ENCODE assay signal across 18 cellular contexts in genomic region chr4:169267070-169267469, GRCh38. TPM values are rescaled to one million over a fixed set of nuclear protein-coding genes. Genes with fewer than 3 reads are reported as not detected.
DNase-seq lines count a peak whose midpoint lies in the region; ATAC-seq, FAIRE-seq and TF ChIP-seq lines count a peak whose summit lies in the region.
"Had no signal": no experiment of that assay in that cellular context is flagged by ENCODE, and none has a peak within 500 bp of the region (broad histone marks: within the 10 kb centered on the region; RNA-seq: fewer than 3 reads in every experiment).

No MANE protein-coding gene starts in this region.

- no peak overlapping the region for H3K4me3 Mint-ChIP-seq in natural killer cell treated with Interleukin-12 subunit alpha and Interleukin-12 subunit beta and Interleukin-15 and Interleukin-18, amount 100 ng/mL, for 72 hours
- H3K4me3 Mint-ChIP-seq: naive thymus-derived CD8-positive, alpha-beta T cell; stimulated activated naive CD8-positive, alpha-beta T cell treated with anti-CD3 and anti-CD28 coated beads, Interleukin-15, amount 100 ng/mL, for 72 hours had no signal

- no peaks in the 10 kb centered on the region for H3K27me3 ChIP-seq in SK-N-SH (ENCODE audit: insufficient read depth)
- H3K27me3 ChIP-seq in mammary epithelial cell (ENCODE audit: insufficient read depth, low read length), result no peaks in the 10 kb centered on the region
- no peaks in the 10 kb centered on the region for H3K27me3 ChIP-seq in upper lobe of right lung
- H3K27me3 ChIP-seq: gastroesophageal sphincter had no signal

- H3K36me3 ChIP-seq in SK-N-SH (replicated peaks in 1 of 2; ENCODE audit: control insufficient read depth in 1 of 2, insufficient read depth in 2 of 2, low read length in 1 of 2), result peaks cover 36 to 56% of the 10 kb centered on the region in 2 experiments
- H3K36me3 ChIP-seq in mammary epithelial cell (ENCODE audit: insufficient read depth, low read length), result peaks cover 2% of the 10 kb centered on the region
- H3K36me3 ChIP-seq in kidney (ENCODE audit: control insufficient read depth in 1 of 2, insufficient read depth in 2 of 2, low read length in 2 of 2), result peaks cover 0 to 7% of the 10 kb centered on the region in 2 donors
- no peaks in the 10 kb centered on the region for H3K36me3 ChIP-seq in upper lobe of right lung
- H3K36me3 ChIP-seq: gastroesophageal sphincter had no signal

- CTCF ChIA-PET in SK-N-SH (lab: Yijun Ruan, JAX) (interaction anchor here (0.7 kb wide), 1 partner anchor 230 kb away, joined by 3 read pairs; no protein-coding TSS in a partner anchor), mammary epithelial cell (lab: Charles Lee; ENCODE audit: low non-redundant PET) (no interaction called here)

- H3K4me2 ChIP-seq in SK-N-SH, result peak overlapping the region; percentile 93
- peak overlapping the region; percentile 65 for H3K4me2 ChIP-seq in mammary epithelial cell (ENCODE audit: insufficient read depth, low read depth, low read length)

- 81% methylated on average over 1 of the region's 1 CpG for WGBS in SK-N-SH (ENCODE audit: low lambda C conversion rate)
- WGBS in mammary epithelial cell (ENCODE audit: low coverage, missing lambda C conversion rate), result 44% methylated on average over 1 of the region's 1 CpG

- TF ChIP-seq EP300 in SK-N-SH (IDR thresholded peaks at IDR 0.05; ENCODE audit: borderline replicate concordance in 1 of 2, low read depth in 1 of 2, low read length in 1 of 2), result no peak

- H3K4me1 ChIP-seq in SK-N-SH (ENCODE audit: control insufficient read depth in 1 of 2, insufficient read depth in 2 of 2, low read depth in 1 of 2, low read length in 1 of 2) (peaks cover 8 to 9% of the 10 kb centered on the region in 2 experiments; a peak in 3 of 4 replicates), mammary epithelial cell (ENCODE audit: insufficient read depth, low read length) (peaks cover 20% of the 10 kb centered on the region), kidney (ENCODE audit: control insufficient read depth in 1 of 2, insufficient read depth in 1 of 2, low read depth in 1 of 2, low read length in 2 of 2) (peaks cover 5 to 26% of the 10 kb centered on the region in 2 donors), upper lobe of right lung (peaks cover 33% of the 10 kb centered on the region)

- H3K4me3 ChIP-seq in SK-N-SH (ENCODE audit: low read depth in 2 of 2, low read length in 1 of 2) (peak overlapping the region; percentile 50 to 90; a peak in 3 of 4 replicates), mammary epithelial cell (replicated peaks in 1 of 3; ENCODE audit: insufficient read depth in 1 of 3, low read depth in 2 of 3, low read length in 3 of 3) (peak overlapping the region in 2 of 3 experiments; percentile 4 to 8), kidney (ENCODE audit: low read length in 2 of 2) (peak overlapping the region; percentile 42 to 43), upper lobe of right lung (peak overlapping the region; percentile 12)
- H3K4me3 ChIP-seq: gastroesophageal sphincter had no signal

- H3K79me2 ChIP-seq in SK-N-SH (ENCODE audit: insufficient read depth), result peaks cover 93% of the 10 kb centered on the region
- H3K79me2 ChIP-seq in mammary epithelial cell (ENCODE audit: insufficient read depth, low read length), result peaks cover 86% of the 10 kb centered on the region

- no peaks in the 10 kb centered on the region for H3K36me3 Mint-ChIP-seq in natural killer cell treated with Interleukin-12 subunit alpha and Interleukin-12 subunit beta and Interleukin-15 and Interleukin-18, amount 100 ng/mL, for 72 hours

- TF ChIP-seq CTCF in SK-N-SH (IDR thresholded peaks at IDR 0.05), result no peak
- TF ChIP-seq CTCF in mammary epithelial cell (conservative IDR thresholded peaks at IDR 0.05 in 1 of 2, IDR thresholded peaks at IDR 0.05 in 1 of 2; ENCODE audit: extremely low read depth in 1 of 2, insufficient read depth in 1 of 2, low read depth in 1 of 2, low read length in 2 of 2), result no peak
- TF ChIP-seq CTCF in kidney (IDR thresholded peaks at IDR 0.05; ENCODE audit: borderline replicate concordance, extremely low read depth, insufficient read depth), result no peak
- no peak for TF ChIP-seq CTCF in upper lobe of right lung (IDR thresholded peaks at IDR 0.05)

- peaks cover 19 to 49% of the 10 kb centered on the region in 2 donors for H3K27me3 Mint-ChIP-seq in natural killer cell treated with Interleukin-12 subunit alpha and Interleukin-12 subunit beta and Interleukin-15 and Interleukin-18, amount 100 ng/mL, for 72 hours

- peak overlapping the region in 1 of 2 experiments; percentile 94; a peak in 3 of 4 replicates for H3K27ac ChIP-seq in SK-N-SH (ENCODE audit: low read depth in 2 of 2, low read length in 1 of 2)
- H3K27ac ChIP-seq in mammary epithelial cell (ENCODE audit: insufficient read depth, low read depth, low read length), result no peak overlapping the region
- peak overlapping the region in 1 of 2 donors; percentile 36 for H3K27ac ChIP-seq in kidney (ENCODE audit: low read depth in 2 of 2, low read length in 2 of 2)
- H3K27ac ChIP-seq in upper lobe of right lung, result peak overlapping the region; percentile 49
- H3K27ac ChIP-seq: 22Rv1, gastroesophageal sphincter had no signal

- H3K9me3 ChIP-seq in SK-N-SH, result no peaks in the 10 kb centered on the region
- no peaks in the 10 kb centered on the region for H3K9me3 ChIP-seq in mammary epithelial cell (replicated peaks; ENCODE audit: insufficient read depth, low read length)
- no peaks in the 10 kb centered on the region for H3K9me3 ChIP-seq in kidney (ENCODE audit: control insufficient read depth in 1 of 2, low read length in 2 of 2)
- H3K9me3 ChIP-seq in upper lobe of right lung, result no peaks in the 10 kb centered on the region
- H3K9me3 ChIP-seq: gastroesophageal sphincter had no signal

- no peak for DNase-seq in SK-N-SH
- DNase-seq in mammary epithelial cell, result no peak
- no peak for DNase-seq in kidney
- DNase-seq in upper lobe of right lung, result no peak
- no peak for DNase-seq in natural killer cell treated with Interleukin-12 subunit alpha and Interleukin-12 subunit beta and Interleukin-15 and Interleukin-18, amount 100 ng/mL, for 72 hours (ENCODE audit: low spot score)
- DNase-seq: cortex of kidney; HCEC 1CT; left colon; naive thymus-derived CD8-positive, alpha-beta T cell; NCI-H1105; stimulated activated naive CD8-positive, alpha-beta T cell treated with anti-CD3 and anti-CD28 coated beads, Interleukin-15, amount 100 ng/mL, for 72 hours had no signal

- no peak for TF ChIP-seq RAD21 in SK-N-SH (IDR thresholded peaks at IDR 0.05; ENCODE audit: low read length)

- H3K9me3 Mint-ChIP-seq in natural killer cell treated with Interleukin-12 subunit alpha and Interleukin-12 subunit beta and Interleukin-15 and Interleukin-18, amount 100 ng/mL, for 72 hours, result no peaks in the 10 kb centered on the region
- H3K9me3 Mint-ChIP-seq: stimulated activated naive CD8-positive, alpha-beta T cell treated with anti-CD3 and anti-CD28 coated beads, Interleukin-15, amount 100 ng/mL, for 72 hours had no signal

- no peak for FAIRE-seq in kidney (lab: Jason Lieb, UNC)
- FAIRE-seq: GM18507 had no signal

- no TSS peak for BruUV-seq in mammary epithelial cell (replicated peaks; lab: Mats Ljungman, UMichigan)

- peak overlapping the region; percentile 36; the same call in 1 of the 2 replicates for H3K9ac ChIP-seq in SK-N-SH
- H3K9ac ChIP-seq in mammary epithelial cell (ENCODE audit: insufficient read depth, low read length), result no peak overlapping the region
- no peak overlapping the region for H3K9ac ChIP-seq in kidney (ENCODE audit: low read length in 2 of 2)

- ATAC-seq in SK-N-SH treated with all-trans-retinoic acid at 6 μM for 48 hours, result no peak
- ATAC-seq in upper lobe of right lung, result no peak
- ATAC-seq in GM19455 (IDR thresholded peaks at IDR 0.05; ENCODE audit: unreplicated experiment), result no peak
- ATAC-seq in GM21737 (IDR thresholded peaks at IDR 0.05; ENCODE audit: unreplicated experiment), result no peak
- no peak for ATAC-seq in natural killer cell treated with Interleukin-12 subunit alpha and Interleukin-12 subunit beta and Interleukin-15 and Interleukin-18, amount 100 ng/mL, for 72 hours
- ATAC-seq: gastroesophageal sphincter; left colon; naive thymus-derived CD8-positive, alpha-beta T cell; stimulated activated naive CD8-positive, alpha-beta T cell treated with anti-CD3 and anti-CD28 coated beads, Interleukin-15, amount 100 ng/mL, for 72 hours had no signal

- H3K9me2 ChIP-seq in SK-N-SH, result no peaks in the 10 kb centered on the region

- peaks cover 0 to 3% of the 10 kb centered on the region in 2 donors for H3K4me1 Mint-ChIP-seq in natural killer cell treated with Interleukin-12 subunit alpha and Interleukin-12 subunit beta and Interleukin-15 and Interleukin-18, amount 100 ng/mL, for 72 hours (ENCODE audit: low read depth in 2 of 2)

- no peak overlapping the region for H2AFZ ChIP-seq in SK-N-SH (ENCODE audit: low read depth)
- no peak overlapping the region for H2AFZ ChIP-seq in mammary epithelial cell (ENCODE audit: low read depth, low read length)

- intact Hi-C loops in mammary epithelial cell (cut with micrococcal nuclease) (no loop called here), kidney (cut with DNase I) (no loop called here), upper lobe of right lung (cut with DNase I) (no loop called here)

- POLR2A ChIA-PET in SK-N-SH (lab: Yijun Ruan, JAX), result no interaction called here

- H3K27ac Mint-ChIP-seq in natural killer cell treated with Interleukin-12 subunit alpha and Interleukin-12 subunit beta and Interleukin-15 and Interleukin-18, amount 100 ng/mL, for 72 hours, result no peak overlapping the region
- H3K27ac Mint-ChIP-seq: naive thymus-derived CD8-positive, alpha-beta T cell; stimulated activated naive CD8-positive, alpha-beta T cell treated with anti-CD3 and anti-CD28 coated beads, Interleukin-15, amount 100 ng/mL, for 72 hours had no signal

- dilution Hi-C loops in mammary epithelial cell (cut with HindIII; ENCODE audit: low sequenced_read_pairs), result no loop called here

- in situ Hi-C loops in mammary epithelial cell (cut with MboI; ENCODE audit: low sequenced_read_pairs in 2 of 2), result loop anchor here in 1 of 2 donors (10.0 to 25.0 kb wide), 3 partner anchors 105 to 255 kb away; partner anchors contain the start of gene CBR4

- H4K20me1 ChIP-seq in SK-N-SH (ENCODE audit: insufficient read depth) (peaks cover 63% of the 10 kb centered on the region), mammary epithelial cell (ENCODE audit: insufficient read depth, low read length) (no peaks in the 10 kb centered on the region)

- H3F3A ChIP-seq in SK-N-SH (replicated peaks; ENCODE audit: insufficient read depth), result peaks cover 36% of the 10 kb centered on the region

TF ChIP-seq in SK-N-SH treated with all-trans-retinoic acid at 6 μM for 48 hours, 23 proteins besides CTCF, POLR2A, EP300 and RAD21 (continues in another document):
- no peak for TF ChIP-seq CSDC2 (CRISPR knock-in tag; IDR thresholded peaks at IDR 0.05)
- no peak for TF ChIP-seq ISL1 (CRISPR knock-in tag; IDR thresholded peaks at IDR 0.05)

RNA-seq across cellular contexts. Expression of gene SH3RF1, which starts 3.7 kb away (rescaled TPM):
- 22.0 and 22.1 TPM in 2 replicates for polyA plus RNA-seq in SK-N-SH (2012; rRNA removed)
- polyA plus RNA-seq in SK-N-SH (2012; cell fraction: cytosol; rRNA removed), result 14.8 and 18.6 TPM in 2 replicates
- polyA plus RNA-seq in SK-N-SH (2012; cell fraction: nucleus; rRNA removed), result 16.6 and 24.4 TPM in 2 replicates
- total RNA-seq in mammary epithelial cell, result 10 to 100 TPM; 30.8 to 38.2 TPM
- polyA plus RNA-seq in mammary epithelial cell, result 16.6 TPM
- 79.5 TPM for polyA minus RNA-seq in mammary epithelial cell
- total RNA-seq in kidney, result 35.7 TPM
- 8.2 TPM for polyA plus RNA-seq in kidney (ENCODE audit: insufficient read depth, low read depth, low replicate concordance)
- total RNA-seq in upper lobe of right lung, result 33.8 TPM
- total RNA-seq in natural killer cell treated with Interleukin-12 subunit alpha and Interleukin-12 subunit beta and Interleukin-15 and Interleukin-18, amount 100 ng/mL, for 72 hours, result 1 to 10 TPM in 1 of 2 donors, under 1 TPM in 1; 0.64 to 1.3 TPM
- total RNA-seq: OCI-LY7 had no signal
- polyA plus RNA-seq: naive thymus-derived CD8-positive, alpha-beta T cell had no signal

Comparison
In these comparisons a context has a peak if more than half of its experiments do, and no peak if none do; other contexts are left out.
1. H3K4me3 ChIP-seq: peak in every context shown above with its lines; median percentile 70 in SK-N-SH; 42 in kidney; 12 in upper lobe of right lung; 6 in mammary epithelial cell.
2. RNA of gene SH3RF1, which starts 3.7 kb away (total RNA-seq): 30.8 to 38.2 TPM in mammary epithelial cell, 35.7 TPM in kidney (single experiment) and 33.8 TPM in upper lobe of right lung (single experiment); 0.64 to 1.3 TPM in natural killer cell treated with Interleukin-12 subunit alpha and Interleukin-12 subunit beta and Interleukin-15 and Interleukin-18, amount 100 ng/mL, for 72 hours; every median in the first group is over 10 times any median in the second.